Comparison of ENCODE assay signal across 14 cellular contexts in genomic region chr10:79229830-79230562, GRCh38.
DNase-seq lines count a peak whose midpoint lies in the region; ATAC-seq, FAIRE-seq and TF ChIP-seq lines count a peak whose summit lies in the region.
"Had no signal": no experiment of that assay in that cellular context is flagged by ENCODE, and none has a peak within 500 bp of the region (broad histone marks: within the 10 kb centered on the region; RNA-seq: fewer than 3 reads in every experiment).

No MANE protein-coding gene starts in this region.

- TF ChIP-seq CTCF in astrocyte (IDR thresholded peaks at IDR 0.05; ENCODE audit: insufficient read depth, low read depth, low read length) (no peak), keratinocyte (optimal IDR thresholded peaks at IDR 0.05 in 1 of 3, IDR thresholded peaks at IDR 0.05 in 1 of 3, conservative IDR thresholded peaks at IDR 0.05 in 1 of 3; ENCODE audit: extremely low read depth in 1 of 3, insufficient read depth in 2 of 3, low read length in 3 of 3) (no peak), suprapubic skin (IDR thresholded peaks at IDR 0.05) (no peak)

- H3K4me3 ChIP-seq in astrocyte (ENCODE audit: insufficient read depth, low read depth, low read length), result no peak overlapping the region
- no peak overlapping the region for H3K4me3 ChIP-seq in keratinocyte (ENCODE audit: control insufficient read depth in 2 of 3, extremely low read depth in 1 of 3, insufficient read depth in 2 of 3, low read depth in 1 of 3, low read length in 3 of 3)
- H3K4me3 ChIP-seq in suprapubic skin, result no peak overlapping the region
- H3K4me3 ChIP-seq: tibial artery had no signal

- H3K79me2 ChIP-seq in astrocyte (ENCODE audit: insufficient read depth, low read length) (peaks cover 14% of the 10 kb centered on the region), keratinocyte (ENCODE audit: control insufficient read depth, insufficient read depth, low read length) (no peaks in the 10 kb centered on the region)

- H3K9ac ChIP-seq in astrocyte (ENCODE audit: low read length) (no peak overlapping the region), keratinocyte (ENCODE audit: control insufficient read depth, extremely low read depth, insufficient read depth, low read length) (peak overlapping the region; percentile 7)

- no peaks in the 10 kb centered on the region for H3K9me3 Mint-ChIP-seq in astrocyte (ENCODE audit: unreplicated experiment)

- H3K27me3 Mint-ChIP-seq in astrocyte (ENCODE audit: low read depth, unreplicated experiment), result no peaks in the 10 kb centered on the region

- peaks cover 2% of the 10 kb centered on the region for H3K9me1 ChIP-seq in keratinocyte (ENCODE audit: control insufficient read depth, extremely low read depth, insufficient read depth, low read length)

- peaks cover 90% of the 10 kb centered on the region for H4K20me1 ChIP-seq in astrocyte (ENCODE audit: insufficient read depth, low read length)
- H4K20me1 ChIP-seq in keratinocyte (ENCODE audit: control insufficient read depth, extremely low read depth, insufficient read depth, low read length), result no peaks in the 10 kb centered on the region

- H3K27ac ChIP-seq in astrocyte (ENCODE audit: low read depth, low read length) (no peak overlapping the region), keratinocyte (ENCODE audit: control insufficient read depth, insufficient read depth, low read length) (peak overlapping the region; percentile 61), suprapubic skin (peak overlapping the region; percentile 73)
- H3K27ac ChIP-seq: tibial artery had no signal

- H3K9me3 ChIP-seq in astrocyte (ENCODE audit: insufficient read depth, low read depth, low read length) (no peaks in the 10 kb centered on the region), keratinocyte (ENCODE audit: control insufficient read depth, low read depth, low read length) (no peaks in the 10 kb centered on the region), suprapubic skin (no peaks in the 10 kb centered on the region)
- H3K9me3 ChIP-seq: tibial artery had no signal

- dilution Hi-C loops in keratinocyte (cut with MboI; ENCODE audit: extremely low pct_ligation_motif_present, low sequenced_read_pairs), result no loop called here

- H3K4me2 ChIP-seq in astrocyte (ENCODE audit: low read length), result peak overlapping the region; percentile 41
- peak overlapping the region; percentile 66 for H3K4me2 ChIP-seq in keratinocyte (ENCODE audit: control insufficient read depth, extremely low read depth, insufficient read depth, low read depth, low read length)

- no peak overlapping the region for H3K4me3 Mint-ChIP-seq in astrocyte (ENCODE audit: unreplicated experiment)

- ATAC-seq in Right ventricle myocardium inferior, result peak; percentile 12
- ATAC-seq in left cardiac atrium, result no peak

- H3K4me1 ChIP-seq in astrocyte (ENCODE audit: insufficient read depth, low read length) (peaks cover 21% of the 10 kb centered on the region), keratinocyte (ENCODE audit: control insufficient read depth, extremely low read depth, insufficient read depth, low read length) (peaks cover 31% of the 10 kb centered on the region), suprapubic skin (peaks cover 51% of the 10 kb centered on the region)

- H2AFZ ChIP-seq in astrocyte (ENCODE audit: low read depth, low read length), result no peak overlapping the region
- H2AFZ ChIP-seq in keratinocyte (ENCODE audit: control insufficient read depth, low read length), result no peak overlapping the region

- peak overlapping the region; percentile 12 for H3K27ac Mint-ChIP-seq in astrocyte (ENCODE audit: unreplicated experiment)

- peaks cover 14% of the 10 kb centered on the region for H3K4me1 Mint-ChIP-seq in astrocyte (ENCODE audit: low read depth, unreplicated experiment)

- no peaks in the 10 kb centered on the region for H3K27me3 ChIP-seq in astrocyte (ENCODE audit: insufficient read depth, low read length)
- H3K27me3 ChIP-seq in keratinocyte (ENCODE audit: control insufficient read depth, extremely low read depth, insufficient read depth, low read length), result no peaks in the 10 kb centered on the region
- no peaks in the 10 kb centered on the region for H3K27me3 ChIP-seq in suprapubic skin
- H3K27me3 ChIP-seq: tibial artery had no signal

- H3K36me3 Mint-ChIP-seq in astrocyte (ENCODE audit: low read depth, unreplicated experiment), result peaks cover 22% of the 10 kb centered on the region

- intact Hi-C loops in Right ventricle myocardium inferior (cut with DNase I), result no loop called here
- intact Hi-C loops in left cardiac atrium (cut with DNase I), result loop anchor here in 1 of 2 donors (10.0 kb wide), 1 partner anchor 45 kb away; no protein-coding TSS in a partner anchor

- no peak for TF ChIP-seq POLR2A in suprapubic skin (IDR thresholded peaks at IDR 0.05)

- peaks cover 20% of the 10 kb centered on the region for H3K36me3 ChIP-seq in astrocyte (ENCODE audit: insufficient read depth, low read length)
- H3K36me3 ChIP-seq in keratinocyte (ENCODE audit: control insufficient read depth in 2 of 2, extremely low read depth in 1 of 2, insufficient read depth in 2 of 2, low read length in 2 of 2), result no peaks in the 10 kb centered on the region
- peaks cover 11% of the 10 kb centered on the region for H3K36me3 ChIP-seq in suprapubic skin

- TF ChIP-seq EP300 in suprapubic skin (IDR thresholded peaks at IDR 0.05), result no peak

- DNase-seq in Right ventricle myocardium inferior (ENCODE audit: missing footprints), result no peak
- no peak for DNase-seq in left cardiac atrium
- DNase-seq in astrocyte (ENCODE audit: low read depth), result no peak
- DNase-seq in keratinocyte (ENCODE audit: low read depth, low spot score), result no peak
- no peak for DNase-seq in suprapubic skin (ENCODE audit: low spot score in 2 of 2)
- DNase-seq in anterior cingulate cortex (lab: John Stamatoyannopoulos, UW), result no peak
- no peak for DNase-seq in stimulated activated CD4-positive, alpha-beta T cell treated with anti-CD3 and anti-CD28 coated beads, Interleukin-2, amount 100 ng/mL, for 24 hours
- DNase-seq in stimulated activated CD4-positive, alpha-beta T cell treated with anti-CD3 and anti-CD28 coated beads, Interleukin-1b, Interleukin-23, amount 100 ng/mL, for 48 hours, result no peak
- DNase-seq: activated CD4-positive, alpha-beta T cell treated with anti-CD3 and anti-CD28 coated beads, Interleukin-2, amount 50 U/mL, for 48 hours; activated gamma-delta T cell; Kasumi-1; NCI-H526 treated with DMSO at 0.1 percent for 48 hours; tibial artery had no signal

- FAIRE-seq in astrocyte (lab: Jason Lieb, UNC), result no peak
- no peak for FAIRE-seq in keratinocyte (lab: Jason Lieb, UNC)
- FAIRE-seq: GM18507 had no signal

- WGBS in suprapubic skin, result 73% methylated on average over 19 of the region's 19 CpGs
